Comparison of ENCODE assay signal across 23 cellular contexts in genomic region chr4:123874044-123874443, GRCh38.
DNase-seq lines count a peak whose midpoint lies in the region; TF ChIP-seq lines count a peak whose summit lies in the region.
"Had no signal": no experiment of that assay in that cellular context is flagged by ENCODE, and none has a peak within 500 bp of the region (broad histone marks: within the 10 kb centered on the region; RNA-seq: fewer than 3 reads in every experiment).

No MANE protein-coding gene starts in this region.

- no peak overlapping the region for H3K4me2 ChIP-seq in SK-N-SH
- H3K4me2 ChIP-seq: A549; BLaER1 treated with 17β-estradiol and CSF1 and Interleukin-3, amounts not matched to agents 10 nM and 100 nM had no signal

- TF ChIP-seq CTCF in SK-N-SH (IDR thresholded peaks at IDR 0.05) = no peak
- no peak for TF ChIP-seq CTCF in fibroblast of the aortic adventitia (IDR thresholded peaks at IDR 0.05; ENCODE audit: insufficient read depth, low read length)
- TF ChIP-seq CTCF in nephron progenitor cell (IDR thresholded peaks at IDR 0.05) = no peak
- TF ChIP-seq CTCF in GM13977 (IDR thresholded peaks at IDR 0.05; ENCODE audit: extremely low read depth, insufficient read depth, missing control alignments) = no peak

- H3K9me2 ChIP-seq in SK-N-SH = no peaks in the 10 kb centered on the region

- H3K4me3 Mint-ChIP-seq in nephron progenitor cell = no peak overlapping the region
- H3K4me3 Mint-ChIP-seq: CD14-positive monocyte; CD4-positive, alpha-beta T cell; CD8-positive, alpha-beta memory T cell; HFFc6 had no signal

- peaks cover 14% of the 10 kb centered on the region for H3K36me3 Mint-ChIP-seq in nephron progenitor cell (ENCODE audit: low read depth)
- H3K36me3 Mint-ChIP-seq: CD14-positive monocyte; CD8-positive, alpha-beta memory T cell had no signal

- H3K27ac Mint-ChIP-seq in nephron progenitor cell = peak overlapping the region; percentile 91
- H3K27ac Mint-ChIP-seq: CD14-positive monocyte; CD4-positive, alpha-beta T cell; CD8-positive, alpha-beta memory T cell; HFFc6 had no signal

- H3K4me1 ChIP-seq in SK-N-SH (ENCODE audit: control insufficient read depth in 1 of 2, insufficient read depth in 2 of 2, low read depth in 1 of 2, low read length in 1 of 2) = peaks cover 0 to 2% of the 10 kb centered on the region in 2 experiments; a peak in 1 of 4 replicates
- H3K4me1 ChIP-seq: A549, BE2C had no signal

- peaks cover 77% of the 10 kb centered on the region for H3K4me1 Mint-ChIP-seq in nephron progenitor cell
- H3K4me1 Mint-ChIP-seq: CD14-positive monocyte; CD8-positive, alpha-beta memory T cell had no signal

- H3K27ac ChIP-seq in SK-N-SH (ENCODE audit: low read depth in 2 of 2, low read length in 1 of 2) = peak overlapping the region in 1 of 2 experiments; percentile 43; a peak in 1 of 4 replicates
- H3K27ac ChIP-seq: A549; BLaER1 treated with 17β-estradiol and CSF1 and Interleukin-3, amounts not matched to agents 10 nM and 100 nM had no signal

- TF ChIP-seq EP300 in SK-N-SH (IDR thresholded peaks at IDR 0.05; ENCODE audit: borderline replicate concordance in 1 of 2, low read depth in 1 of 2, low read length in 1 of 2) = peak in 1 of 2 experiments; percentile 80; a peak in 2 of 4 replicates

- H3K27me3 ChIP-seq in SK-N-SH (ENCODE audit: insufficient read depth) = no peaks in the 10 kb centered on the region
- H3K27me3 ChIP-seq: BE2C; BLaER1 treated with 17β-estradiol and CSF1 and Interleukin-3, amounts not matched to agents 10 nM and 100 nM had no signal

- WGBS in SK-N-SH (ENCODE audit: low lambda C conversion rate) = 67% methylated on average over 1 of the region's 1 CpG

- in situ Hi-C loops in GM13977 (cut with MboI; ENCODE audit: low pct_unique_long_range_greater_than_20kb, low sequenced_read_pairs, unreplicated experiment) = no loop called here

- no peaks in the 10 kb centered on the region for H3K9me3 ChIP-seq in SK-N-SH
- H3K9me3 ChIP-seq: A549, BE2C, HAP-1 had no signal

- intact Hi-C loops in posterior vena cava (cut with DNase I) = no loop called here

- TF ChIP-seq RAD21 in SK-N-SH (IDR thresholded peaks at IDR 0.05; ENCODE audit: low read length) = no peak; the same call in 1 of the 2 replicates

- H3K27me3 Mint-ChIP-seq in nephron progenitor cell (ENCODE audit: low read depth, poor library complexity) = no peaks in the 10 kb centered on the region
- H3K27me3 Mint-ChIP-seq: CD4-positive, alpha-beta T cell; CD8-positive, alpha-beta memory T cell had no signal

- CTCF ChIA-PET in SK-N-SH (lab: Yijun Ruan, JAX) = no interaction called here

- H3K9me3 Mint-ChIP-seq in nephron progenitor cell = peaks cover 17% of the 10 kb centered on the region
- H3K9me3 Mint-ChIP-seq: CD4-positive, alpha-beta T cell; HFFc6 had no signal

- no peaks in the 10 kb centered on the region for H4K20me1 ChIP-seq in SK-N-SH (ENCODE audit: insufficient read depth)
- H4K20me1 ChIP-seq: BLaER1 treated with 17β-estradiol and CSF1 and Interleukin-3, amounts not matched to agents 10 nM and 100 nM had no signal

- POLR2A ChIA-PET in SK-N-SH (lab: Yijun Ruan, JAX) = no interaction called here

- H3K4me3 ChIP-seq in SK-N-SH (ENCODE audit: low read depth in 2 of 2, low read length in 1 of 2) (no peak overlapping the region), fibroblast of the aortic adventitia (ENCODE audit: low read depth, low read length) (no peak overlapping the region)
- H3K4me3 ChIP-seq: A549; BLaER1 treated with 17β-estradiol and CSF1 and Interleukin-3, amounts not matched to agents 10 nM and 100 nM; GM12878; HAP-1 had no signal

- H3K9ac ChIP-seq in SK-N-SH = no peak overlapping the region
- H3K9ac ChIP-seq: BLaER1 treated with 17β-estradiol and CSF1 and Interleukin-3, amounts not matched to agents 10 nM and 100 nM had no signal

- no peaks in the 10 kb centered on the region for H3K79me2 ChIP-seq in SK-N-SH (ENCODE audit: insufficient read depth)

- H3K36me3 ChIP-seq in SK-N-SH (replicated peaks in 1 of 2; ENCODE audit: control insufficient read depth in 1 of 2, insufficient read depth in 2 of 2, low read length in 1 of 2) = no peaks in the 10 kb centered on the region
- H3K36me3 ChIP-seq: BE2C; BLaER1 treated with 17β-estradiol and CSF1 and Interleukin-3, amounts not matched to agents 10 nM and 100 nM; HAP-1 had no signal

- no peaks in the 10 kb centered on the region for H3F3A ChIP-seq in SK-N-SH (replicated peaks; ENCODE audit: insufficient read depth)

- DNase-seq in SK-N-SH = peak; percentile 17
- DNase-seq in fibroblast of the aortic adventitia (ENCODE audit: low read depth) = peak; percentile 30
- DNase-seq in nephron progenitor cell = no peak
- DNase-seq in posterior vena cava (ENCODE audit: low spot score) = no peak
- DNase-seq in islet precursor cell = no peak
- no peak for DNase-seq in GM13977 (ENCODE audit: low spot score)
- DNase-seq: 8988T; ACHN; AML-193; BE2C; CD4-positive, alpha-beta T cell; CD8-positive, alpha-beta memory T cell; DMS 273 treated with DMSO at 0.1 percent for 48 hours; DMS79; EL; GDM1; GOT3; HFFc6 had no signal

- H2AFZ ChIP-seq in SK-N-SH (ENCODE audit: low read depth) = no peak overlapping the region

TF ChIP-seq in SK-N-SH, 30 proteins besides CTCF, POLR2A, EP300 and RAD21:
- TF ChIP-seq MXI1 (IDR thresholded peaks at IDR 0.05; ENCODE audit: low read depth, low read length) (no peak), RCOR1 (IDR thresholded peaks at IDR 0.05; ENCODE audit: low read length) (0 out of 2 replicates have a peak, but pooled peaks have one; percentile 43), GATA2 (CRISPR knock-in tag; IDR thresholded peaks at IDR 0.05) (peak; percentile 29; the same call in 1 of the 2 replicates), TCF12 (IDR thresholded peaks at IDR 0.05) (peak; percentile 11; the same call in 1 of the 2 replicates)

Comparison
In these comparisons a context has a peak if more than half of its experiments do, and no peak if none do; other contexts are left out.
1. DNase-seq: peak in SK-N-SH (single experiment) and fibroblast of the aortic adventitia (single experiment); none in nephron progenitor cell (single experiment), posterior vena cava (single experiment), islet precursor cell (single experiment) and GM13977 (single experiment).